13 cellular contexts compared by ENCODE assay signal in the genomic region with DNA sequence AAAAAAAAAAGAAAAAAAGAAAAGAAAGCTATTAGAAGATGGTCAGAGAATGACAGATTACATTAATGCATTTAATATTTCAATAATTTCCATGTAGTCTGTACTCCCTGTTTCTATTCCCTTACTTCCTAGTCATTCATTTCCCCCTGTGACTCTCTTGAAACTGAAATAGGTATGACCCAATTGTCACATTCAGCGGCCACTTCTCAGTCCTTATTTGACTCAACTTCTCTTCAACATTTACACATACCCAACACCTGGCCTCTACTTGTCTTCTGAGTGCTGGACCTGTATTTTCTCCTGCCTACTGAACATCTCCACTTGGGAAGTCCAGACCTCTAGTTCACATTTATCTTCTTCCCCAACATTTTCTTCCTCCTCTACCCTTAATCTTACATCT. TPM values are rescaled to one million over a fixed set of nuclear protein-coding genes. Genes with fewer than 3 reads are reported as not detected.
DNase-seq lines count a peak whose midpoint lies in the region; ATAC-seq and TF ChIP-seq lines count a peak whose summit lies in the region.
"Had no signal": no experiment of that assay in that cellular context is flagged by ENCODE, and none has a peak within 500 bp of the region (broad histone marks: within the 10 kb centered on the region; RNA-seq: fewer than 3 reads in every experiment).

No MANE protein-coding gene starts in this region.

- H3K27me3 Mint-ChIP-seq in naive thymus-derived CD8-positive, alpha-beta T cell: no peaks in the 10 kb centered on the region
- H3K27me3 Mint-ChIP-seq: CD4-positive, CD25-positive, alpha-beta regulatory T cell had no signal

- H3K36me3 ChIP-seq in GM06990 (ENCODE audit: control insufficient read depth, insufficient read depth, low read length) (no peaks in the 10 kb centered on the region; the same call in 1 of the 2 replicates), GM23248 (ENCODE audit: low read depth) (no peaks in the 10 kb centered on the region), mammary epithelial cell (ENCODE audit: insufficient read depth, low read length) (no peaks in the 10 kb centered on the region)
- H3K36me3 ChIP-seq: ovary had no signal

- in situ Hi-C loops in GM23248 (cut with MboI): no loop called here
- in situ Hi-C loops in mammary epithelial cell (cut with MboI; ENCODE audit: low sequenced_read_pairs in 2 of 2): no loop called here

- H4K20me1 ChIP-seq in GM23248 (ENCODE audit: insufficient read depth) (no peaks in the 10 kb centered on the region; the same call in 1 of the 2 replicates), mammary epithelial cell (ENCODE audit: insufficient read depth, low read length) (no peaks in the 10 kb centered on the region)

- H3K27ac Mint-ChIP-seq in naive thymus-derived CD8-positive, alpha-beta T cell: peak overlapping the region in 3 of 10 donors; percentile 1 to 52 (median 8)
- H3K27ac Mint-ChIP-seq: CD4-positive, CD25-positive, alpha-beta regulatory T cell had no signal

- H3K4me3 Mint-ChIP-seq in naive thymus-derived CD8-positive, alpha-beta T cell: peak overlapping the region in 1 of 10 donors; percentile 8

- no peaks in the 10 kb centered on the region for H3K27me3 ChIP-seq in GM06990 (replicated peaks; ENCODE audit: control insufficient read depth, insufficient read depth, low read length)
- H3K27me3 ChIP-seq in GM23248 (replicated peaks; ENCODE audit: insufficient read depth): no peaks in the 10 kb centered on the region
- H3K27me3 ChIP-seq in mammary epithelial cell (ENCODE audit: insufficient read depth, low read length): no peaks in the 10 kb centered on the region
- H3K27me3 ChIP-seq: ovary, SJSA1 had no signal

- peaks cover 3 to 15% (median 6%) of the 10 kb centered on the region in 3 donors for H3K36me3 Mint-ChIP-seq in naive thymus-derived CD8-positive, alpha-beta T cell

- CTCF ChIA-PET in mammary epithelial cell (lab: Charles Lee; ENCODE audit: low non-redundant PET): no interaction called here

- WGBS in GM23248 (ENCODE audit: low coverage in 1 of 2, low lambda C conversion rate in 2 of 2, missing lambda C conversion rate in 2 of 2), 2 experiments: 95 to 100% methylated on average over 1 of the region's 1 CpG
- 100% methylated on average over 1 of the region's 1 CpG for WGBS in mammary epithelial cell (ENCODE audit: low coverage, missing lambda C conversion rate)

- intact Hi-C loops in mammary epithelial cell (cut with micrococcal nuclease): no loop called here

- POLR2A ChIA-PET in naive thymus-derived CD8-positive, alpha-beta T cell (lab: Charles Lee): interaction anchor here (0.6 to 0.7 kb wide), 2 partner anchors 72 to 1566 kb away, joined by 4 to 6 read pairs; no protein-coding TSS in a partner anchor

- H3K4me2 ChIP-seq in GM23248 (ENCODE audit: unreplicated experiment) (peak overlapping the region; percentile 62), mammary epithelial cell (ENCODE audit: insufficient read depth, low read depth, low read length) (no peak overlapping the region)

- DNase-seq in GM06990 (ENCODE audit: extremely low read depth, insufficient read length) (peak; percentile 66), GM23248 (no peak), mammary epithelial cell (no peak), UCSD-AML1 (lab: John Stamatoyannopoulos, UW; ENCODE audit: unreplicated experiment) (no peak)
- DNase-seq in naive thymus-derived CD8-positive, alpha-beta T cell: no peak
- DNase-seq: CD4-positive, CD25-positive, alpha-beta regulatory T cell; central memory CD4-positive, alpha-beta T cell; ovary; stimulated activated CD4-positive, alpha-beta T cell treated with anti-CD3 and anti-CD28 coated beads, Interleukin-4, amount 100 ng/mL, for 24 hours had no signal

- ATAC-seq in GM18858 (IDR thresholded peaks at IDR 0.05; ENCODE audit: unreplicated experiment) (peak; percentile 95), HG03442 (IDR thresholded peaks at IDR 0.05; ENCODE audit: unreplicated experiment) (peak; percentile 93), HG03025 (IDR thresholded peaks at IDR 0.05; ENCODE audit: low FRiP score, unreplicated experiment) (no peak)
- ATAC-seq in naive thymus-derived CD8-positive, alpha-beta T cell: no peak

- no TSS peak for BruUV-seq in mammary epithelial cell (replicated peaks; lab: Mats Ljungman, UMichigan)

- peaks cover 0 to 4% (median 0%) of the 10 kb centered on the region in 9 donors for H3K9me3 Mint-ChIP-seq in naive thymus-derived CD8-positive, alpha-beta T cell

- dilution Hi-C loops in mammary epithelial cell (cut with HindIII; ENCODE audit: low sequenced_read_pairs): no loop called here

- H3K9me2 ChIP-seq in GM23248 (ENCODE audit: insufficient read depth): no peaks in the 10 kb centered on the region

- H3K4me1 ChIP-seq in GM23248 (ENCODE audit: insufficient read depth): peaks cover 33% of the 10 kb centered on the region
- peaks cover 7% of the 10 kb centered on the region for H3K4me1 ChIP-seq in mammary epithelial cell (ENCODE audit: insufficient read depth, low read length)

- H3K79me2 ChIP-seq in GM23248 (ENCODE audit: insufficient read depth) (peaks cover 56% of the 10 kb centered on the region), mammary epithelial cell (ENCODE audit: insufficient read depth, low read length) (peaks cover 49% of the 10 kb centered on the region)

- no peak for TF ChIP-seq CTCF in GM06990 (IDR thresholded peaks at IDR 0.05; ENCODE audit: insufficient read depth, low read length, poor library complexity, severe bottlenecking)
- no peak for TF ChIP-seq CTCF in mammary epithelial cell (conservative IDR thresholded peaks at IDR 0.05 in 1 of 2, IDR thresholded peaks at IDR 0.05 in 1 of 2; ENCODE audit: extremely low read depth in 1 of 2, insufficient read depth in 1 of 2, low read depth in 1 of 2, low read length in 2 of 2)

- 0 out of 2 replicates have a peak overlapping the region, but pooled peaks have one; percentile 12 for H3K9ac ChIP-seq in GM23248
- no peak overlapping the region for H3K9ac ChIP-seq in mammary epithelial cell (ENCODE audit: insufficient read depth, low read length)

- H3K4me3 ChIP-seq in GM06990 (replicated peaks; ENCODE audit: low read depth, low read length) (no peak overlapping the region), GM23248 (no peak overlapping the region; the same call in 1 of the 2 replicates), mammary epithelial cell (replicated peaks in 1 of 3; ENCODE audit: insufficient read depth in 1 of 3, low read depth in 2 of 3, low read length in 3 of 3) (no peak overlapping the region)
- H3K4me3 ChIP-seq: ovary, SJSA1 had no signal

- H3K27ac ChIP-seq in GM23248 (peak overlapping the region; percentile 40), mammary epithelial cell (ENCODE audit: insufficient read depth, low read depth, low read length) (no peak overlapping the region)
- H3K27ac ChIP-seq: ovary, SJSA1 had no signal

- H3K9me3 ChIP-seq in GM23248 (ENCODE audit: low read depth): no peaks in the 10 kb centered on the region
- no peaks in the 10 kb centered on the region for H3K9me3 ChIP-seq in mammary epithelial cell (replicated peaks; ENCODE audit: insufficient read depth, low read length)
- H3K9me3 ChIP-seq: ovary, SJSA1 had no signal

- H2AFZ ChIP-seq in GM23248 (no peak overlapping the region), mammary epithelial cell (ENCODE audit: low read depth, low read length) (no peak overlapping the region)

- H3F3A ChIP-seq in GM23248 (ENCODE audit: insufficient read depth): peaks cover 12% of the 10 kb centered on the region

- H3K4me1 Mint-ChIP-seq in naive thymus-derived CD8-positive, alpha-beta T cell: peaks cover 11 to 35% (median 28%) of the 10 kb centered on the region in 4 donors

RNA-seq across cellular contexts. Expression of a gene that starts 7.2 kb away (rescaled TPM):
- total RNA-seq in GM23248 (2014; rRNA removed; shearing (Covaris generic)): 16.9 and 17.8 TPM in 2 replicates
- polyA plus RNA-seq in GM23248 (2016; fragmentation: Nextera tagmentation; extraction: Ambion mirVana) (55.7 and 56.4 TPM in 2 replicates), mammary epithelial cell (5.8 TPM)
- total RNA-seq in mammary epithelial cell: 10 to 100 TPM; 17.2 to 45.2 TPM
- 43.6 TPM for polyA minus RNA-seq in mammary epithelial cell
- total RNA-seq in naive thymus-derived CD8-positive, alpha-beta T cell: 10 to 100 TPM; 17.4 to 22.0 TPM
- polyA plus RNA-seq in naive thymus-derived CD8-positive, alpha-beta T cell: 10 to 100 TPM in 1 of 3 donors, 1 to 10 TPM in 2; 6.8 to 13.3 (median 7.9) TPM

Comparison
In these comparisons a context has a peak if more than half of its experiments do, and no peak if none do; other contexts are left out.
1. ATAC-seq: peak in GM18858 (single experiment) and HG03442 (single experiment); none in HG03025 (single experiment) and naive thymus-derived CD8-positive, alpha-beta T cell (0 of 2).